8 cellular contexts compared by ENCODE assay signal in the genomic region with DNA sequence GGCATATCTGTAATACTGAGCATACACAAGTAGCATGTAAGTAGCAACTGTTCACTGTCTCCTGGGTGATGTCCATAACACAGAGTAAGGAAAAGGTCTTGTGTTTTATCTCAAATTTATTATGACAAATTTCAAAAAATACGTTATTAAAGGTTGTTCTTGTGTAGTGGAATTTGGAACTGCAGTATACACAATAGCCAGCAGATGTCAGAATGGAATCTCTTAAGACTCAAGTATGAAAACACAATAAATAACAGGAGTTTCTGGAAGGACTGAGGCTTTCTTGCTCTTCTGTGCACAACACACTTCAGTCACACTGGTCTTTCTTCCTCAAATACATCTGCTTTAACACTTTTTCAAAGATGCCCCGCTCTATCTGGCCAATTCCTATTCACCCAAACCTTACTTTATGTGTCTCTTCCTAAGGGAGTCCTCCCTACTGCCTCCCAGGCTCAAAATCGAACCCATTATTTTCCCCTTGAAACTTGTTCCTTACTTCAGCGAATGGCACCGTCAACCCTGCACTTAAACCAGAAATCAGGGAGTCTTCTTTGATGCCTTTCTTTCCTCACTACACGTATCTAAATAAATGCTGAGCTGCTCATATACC. TPM values are rescaled to one million over a fixed set of nuclear protein-coding genes. Genes with fewer than 3 reads are reported as not detected.
DNase-seq lines count a peak whose midpoint lies in the region; ATAC-seq, FAIRE-seq and TF ChIP-seq lines count a peak whose summit lies in the region.

No MANE protein-coding gene starts in this region.

- H3K4me3 Mint-ChIP-seq in naive B cell, result no peak overlapping the region

- DNase-seq in BE2C, result no peak
- peak; percentile 40 for DNase-seq in GM20000 (ENCODE audit: low spot score)
- peak; percentile 67 for DNase-seq in Panc1 (ENCODE audit: low read depth, low spot score)
- DNase-seq in endothelial cell of umbilical vein (ENCODE audit: low read depth, low spot score), result peak; percentile 75
- DNase-seq in naive B cell, result no peak
- no peak for DNase-seq in effector CD4-positive, alpha-beta T cell
- no peak for DNase-seq in 8988T

- H3K27ac ChIP-seq in Panc1 (ENCODE audit: low read length) (no peak overlapping the region), endothelial cell of umbilical vein (ENCODE audit: insufficient read depth, low read depth, low read length) (no peak overlapping the region)

- H3K4me3 ChIP-seq in BE2C (ENCODE audit: low read depth, low read length), result no peak overlapping the region
- H3K4me3 ChIP-seq in Panc1 (ENCODE audit: low read depth in 2 of 2, low read length in 2 of 2), result no peak overlapping the region
- no peak overlapping the region for H3K4me3 ChIP-seq in endothelial cell of umbilical vein (replicated peaks in 1 of 3; ENCODE audit: insufficient read depth in 1 of 3, low read depth in 1 of 3, low read length in 3 of 3)

- peaks cover 9 to 11% (median 9%) of the 10 kb centered on the region in 3 donors for H3K4me1 Mint-ChIP-seq in naive B cell

- in situ Hi-C loops in Panc1 (cut with HindIII; ENCODE audit: low pct_unique_long_range_greater_than_20kb, low sequenced_read_pairs), result no loop called here

- H2AFZ ChIP-seq in endothelial cell of umbilical vein (ENCODE audit: low read depth, low read length), result no peak overlapping the region

- H3K9me3 Mint-ChIP-seq in naive B cell, result no peaks in the 10 kb centered on the region

- TF ChIP-seq POLR2A in endothelial cell of umbilical vein (IDR thresholded peaks at IDR 0.05; ENCODE audit: low read depth, low read length), result no peak

- peak overlapping the region in 3 of 6 donors; percentile 1 to 83 (median 12) for H3K27ac Mint-ChIP-seq in naive B cell

- H3K4me1 ChIP-seq in BE2C (no peaks in the 10 kb centered on the region; the same call in 1 of the 2 replicates), Panc1 (ENCODE audit: control insufficient read depth, insufficient read depth, low read length) (peaks cover under 1% of the 10 kb centered on the region; the same call in 1 of the 2 replicates), endothelial cell of umbilical vein (ENCODE audit: control insufficient read depth, extremely low read depth, insufficient read depth, low read length) (no peaks in the 10 kb centered on the region)

- H3K9me3 ChIP-seq in BE2C, result no peaks in the 10 kb centered on the region
- H3K9me3 ChIP-seq in Panc1 (ENCODE audit: control insufficient read depth, insufficient read depth, low read depth, low read length), result no peaks in the 10 kb centered on the region
- no peaks in the 10 kb centered on the region for H3K9me3 ChIP-seq in endothelial cell of umbilical vein (replicated peaks; ENCODE audit: control insufficient read depth, insufficient read depth, low read length)

- H3K9ac ChIP-seq in endothelial cell of umbilical vein (replicated peaks; ENCODE audit: extremely low read depth, insufficient read depth, low read length), result no peak overlapping the region

- no peak overlapping the region for H3K4me2 ChIP-seq in endothelial cell of umbilical vein (ENCODE audit: insufficient read depth, low read length)

- peak; percentile 64 for TF ChIP-seq CTCF in BE2C (IDR thresholded peaks at IDR 0.05; ENCODE audit: low read depth, low read length)
- no peak for TF ChIP-seq CTCF in GM20000 (IDR thresholded peaks at IDR 0.05; ENCODE audit: extremely low read depth, missing control alignments)
- peak; percentile 87 for TF ChIP-seq CTCF in Panc1 (IDR thresholded peaks at IDR 0.05)
- peak; percentile 36 to 46 for TF ChIP-seq CTCF in endothelial cell of umbilical vein (IDR thresholded peaks at IDR 0.05; ENCODE audit: extremely low read depth in 1 of 2, insufficient read depth in 1 of 2, low read depth in 1 of 2, low read length in 2 of 2)

- H3K36me3 Mint-ChIP-seq in naive B cell, result peaks cover 10 to 19% of the 10 kb centered on the region in 2 donors

- no peaks in the 10 kb centered on the region for H4K20me1 ChIP-seq in endothelial cell of umbilical vein (replicated peaks; ENCODE audit: control insufficient read depth, extremely low read depth, insufficient read depth, low read length)

- H3K9me1 ChIP-seq in endothelial cell of umbilical vein (replicated peaks; ENCODE audit: control insufficient read depth, extremely low read depth, insufficient read depth, low read length), result no peaks in the 10 kb centered on the region

- peaks cover 50% of the 10 kb centered on the region for H3K79me2 ChIP-seq in endothelial cell of umbilical vein (ENCODE audit: control insufficient read depth, insufficient read depth, low read length)

- ATAC-seq in Panc1 (peak; percentile 75), naive B cell (ENCODE audit: low read depth in 2 of 2) (peak; percentile 38 to 51), HG03342 (IDR thresholded peaks at IDR 0.05; ENCODE audit: unreplicated experiment) (no peak)

- CTCF ChIA-PET in Panc1 (lab: Charles Lee), result no interaction called here
- CTCF ChIA-PET in endothelial cell of umbilical vein (lab: Charles Lee), result interaction anchor here (1.4 kb wide), 2 partner anchors 10 to 101 kb away, joined by 5 to 6 read pairs; partner anchors contain the start of gene TOMM5

- intact Hi-C loops in Panc1 (cut with micrococcal nuclease; ENCODE audit: unreplicated experiment), result loop anchor here (5.0 kb wide), 1 partner anchor 95 kb away; the partner anchor contains the start of gene POLR1E
- intact Hi-C loops in endothelial cell of umbilical vein (cut with micrococcal nuclease), result loop anchor here (2.0 to 10.0 kb wide), 3 partner anchors 100 to 202 kb away; partner anchors contain the start of genes EXOSC3 and TRMT10B

- POLR2A ChIA-PET in Panc1 (lab: Charles Lee) (interaction anchor here (0.5 kb wide), 1 partner anchor 225 kb away, joined by 3 read pairs; no protein-coding TSS in a partner anchor), endothelial cell of umbilical vein (lab: Charles Lee) (interaction anchor here (0.6 kb wide), 1 partner anchor 16 kb away, joined by 3 read pairs; no protein-coding TSS in a partner anchor)

- BruUV-seq in Panc1 (replicated peaks; lab: Mats Ljungman, UMichigan) (no TSS peak), endothelial cell of umbilical vein (replicated peaks; lab: Mats Ljungman, UMichigan) (no TSS peak)

- dilution Hi-C loops in endothelial cell of umbilical vein (cut with MboI; ENCODE audit: extremely low pct_ligation_motif_present, low sequenced_read_pairs), result no loop called here

- H3K27me3 ChIP-seq in BE2C (no peaks in the 10 kb centered on the region), Panc1 (ENCODE audit: control insufficient read depth, insufficient read depth, low read length) (no peaks in the 10 kb centered on the region), endothelial cell of umbilical vein (ENCODE audit: control insufficient read depth in 2 of 2, insufficient read depth in 2 of 2, low read length in 2 of 2) (no peaks in the 10 kb centered on the region)

- H3K27me3 Mint-ChIP-seq in naive B cell, result no peaks in the 10 kb centered on the region

- FAIRE-seq in endothelial cell of umbilical vein (lab: Jason Lieb, UNC), result peak; percentile 68

- H3K36me3 ChIP-seq in BE2C (peaks cover 86% of the 10 kb centered on the region), Panc1 (ENCODE audit: control insufficient read depth, insufficient read depth, low read length) (peaks cover 63% of the 10 kb centered on the region), endothelial cell of umbilical vein (ENCODE audit: control insufficient read depth in 2 of 2, extremely low read depth in 1 of 2, insufficient read depth in 2 of 2, low read length in 2 of 2) (peaks cover 10 to 24% of the 10 kb centered on the region in 2 experiments)

TF ChIP-seq in endothelial cell of umbilical vein, 7 proteins besides CTCF, POLR2A, EP300 and RAD21 (continues in another document):
- no peak for TF ChIP-seq FOS (IDR thresholded peaks at IDR 0.05; ENCODE audit: borderline replicate concordance, insufficient read depth, low read length)
- TF ChIP-seq POLR2AphosphoS5 (IDR thresholded peaks at IDR 0.05; ENCODE audit: insufficient read depth, low read depth, low read length), result no peak
- no peak for TF ChIP-seq JUN (IDR thresholded peaks at IDR 0.05; ENCODE audit: borderline replicate concordance, insufficient read depth, insufficient read length, low read depth)
- no peak for TF ChIP-seq MYC (IDR thresholded peaks at IDR 0.05; ENCODE audit: low read depth, low read length)
- TF ChIP-seq GATA2 (IDR thresholded peaks at IDR 0.05; ENCODE audit: insufficient read depth, insufficient read length, low read depth, low read length), result no peak
- TF ChIP-seq MAX (IDR thresholded peaks at IDR 0.05; ENCODE audit: insufficient read depth, insufficient read length), result no peak

RNA-seq across cellular contexts. Expression of gene FBXO10, which starts 6.5 kb away (rescaled TPM):
- 17.0 TPM for polyA plus RNA-seq in BE2C (2012; ENCODE audit: insufficient read depth, insufficient read length, low read depth)
- total RNA-seq in Panc1 (2021; ENCODE audit: unreplicated experiment) (39.8 TPM), endothelial cell of umbilical vein (13.8 and 14.4 TPM in 2 replicates)
- 37.8 TPM for polyA plus RNA-seq in Panc1 (2012; ENCODE audit: insufficient read length)
- polyA plus RNA-seq in endothelial cell of umbilical vein (11.8 and 13.8 TPM in 2 replicates), naive B cell (ENCODE audit: low read depth in 6 of 6) (1 to 10 TPM; 2.7 to 7.8 (median 7.5) TPM)
- polyA plus RNA-seq in endothelial cell of umbilical vein (2011; cell fraction: cytosol; rRNA removed), result 8.7 and 9.2 TPM in 2 replicates
- 19.4 and 23.1 TPM in 2 replicates for polyA plus RNA-seq in endothelial cell of umbilical vein (2011; cell fraction: nucleus; rRNA removed)
- 9.9 and 10.1 TPM in 2 replicates for polyA plus RNA-seq in endothelial cell of umbilical vein (2012)
- 27.3 and 32.8 TPM in 2 replicates for polyA minus RNA-seq in endothelial cell of umbilical vein
- polyA minus RNA-seq in endothelial cell of umbilical vein (2011; cell fraction: cytosol; rRNA and poly(A)+ RNA removed), result 1.4 TPM
- polyA minus RNA-seq in endothelial cell of umbilical vein (2011; cell fraction: nucleus; rRNA and poly(A)+ RNA removed), result 13.2 and 13.9 TPM in 2 replicates

RNA-seq across cellular contexts. Expression of gene TOMM5, which starts 9.7 kb away (rescaled TPM):
- polyA plus RNA-seq in BE2C (2012; ENCODE audit: insufficient read depth, insufficient read length, low read depth), result 161 TPM
- total RNA-seq in Panc1 (2021; ENCODE audit: unreplicated experiment) (333 TPM), endothelial cell of umbilical vein (145 and 147 TPM in 2 replicates)
- 307 TPM for polyA plus RNA-seq in Panc1 (2012; ENCODE audit: insufficient read length)
- polyA plus RNA-seq in endothelial cell of umbilical vein (110 and 122 TPM in 2 replicates), naive B cell (ENCODE audit: low read depth in 6 of 6) (100 to 1,000 TPM; 127 to 214 (median 179) TPM)
- polyA plus RNA-seq in endothelial cell of umbilical vein (2011; cell fraction: cytosol; rRNA removed), result 188 and 223 TPM in 2 replicates
- polyA plus RNA-seq in endothelial cell of umbilical vein (2011; cell fraction: nucleus; rRNA removed), result 61.1 and 66.4 TPM in 2 replicates
- 265 and 350 TPM in 2 replicates for polyA plus RNA-seq in endothelial cell of umbilical vein (2012)
- polyA minus RNA-seq in endothelial cell of umbilical vein, result 66.9 and 69.7 TPM in 2 replicates
- 84.5 TPM for polyA minus RNA-seq in endothelial cell of umbilical vein (2011; cell fraction: cytosol; rRNA and poly(A)+ RNA removed)
- polyA minus RNA-seq in endothelial cell of umbilical vein (2011; cell fraction: nucleus; rRNA and poly(A)+ RNA removed), result 28.6 and 29.9 TPM in 2 replicates

Comparison
In these comparisons a context has a peak if more than half of its experiments do, and no peak if none do; other contexts are left out.
1. DNase-seq: peak in GM20000 (single experiment), Panc1 (single experiment) and endothelial cell of umbilical vein (single experiment); none in BE2C (single experiment), naive B cell (single experiment), effector CD4-positive, alpha-beta T cell (single experiment) and 8988T (single experiment).